ENCODE assay signal across 8 cellular contexts in the genomic region with DNA sequence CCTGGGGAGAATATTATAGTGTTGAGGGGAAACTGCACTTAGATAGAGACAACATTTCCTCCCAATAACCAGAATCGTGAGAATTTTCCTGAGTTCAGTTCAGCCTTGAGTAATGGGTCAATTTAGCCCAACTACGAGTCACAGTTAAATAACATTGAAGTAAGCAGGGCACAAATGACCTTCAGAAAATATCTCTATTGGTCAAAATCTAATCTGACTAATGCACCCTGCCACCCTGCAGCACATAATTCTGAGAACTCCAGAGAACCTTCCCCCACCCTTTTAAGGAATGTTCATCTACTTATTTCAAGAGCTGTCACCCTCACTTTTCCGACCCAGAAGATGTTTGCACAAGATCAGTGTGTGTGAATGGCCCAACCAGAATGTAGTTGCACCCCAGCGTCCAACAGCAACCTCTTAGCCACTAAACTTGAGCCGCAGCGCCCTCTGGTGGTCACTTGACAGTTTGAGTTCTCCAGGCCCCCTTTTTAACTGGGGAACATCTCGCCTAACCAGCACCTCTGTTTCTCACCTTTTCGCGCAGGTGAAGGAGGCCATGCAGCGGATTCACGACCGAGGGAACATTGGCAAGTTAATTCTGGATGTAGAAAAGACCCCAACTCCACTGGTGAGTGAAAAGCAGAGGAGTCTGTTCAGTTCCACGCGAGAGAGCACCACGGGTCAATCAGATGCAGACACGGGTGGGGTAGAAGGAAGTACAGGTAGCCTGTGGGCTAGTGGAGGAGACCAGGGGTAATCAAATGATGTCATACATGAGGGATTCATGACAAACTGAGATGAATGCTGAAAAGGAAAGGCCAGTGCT. TPM values are rescaled to one million over a fixed set of nuclear protein-coding genes. Genes with fewer than 3 reads are reported as not detected.
DNase-seq lines count a peak whose midpoint lies in the region; ATAC-seq and TF ChIP-seq lines count a peak whose summit lies in the region.

No MANE protein-coding gene starts in this region.

- H3K9me3 Mint-ChIP-seq in activated CD4-positive, alpha-beta T cell treated with anti-CD3 and anti-CD28 coated beads, Interleukin-2, amount 10 ng/mL, durations not matched to agents 7 days and 5 days: no peaks in the 10 kb centered on the region

- peaks cover 3% of the 10 kb centered on the region for H3K27me3 Mint-ChIP-seq in activated CD4-positive, alpha-beta T cell treated with anti-CD3 and anti-CD28 coated beads, Interleukin-2, amount 10 ng/mL, durations not matched to agents 7 days and 5 days

- no peak overlapping the region for H3K4me3 ChIP-seq in dorsolateral prefrontal cortex
- H3K4me3 ChIP-seq in lower lobe of right lung: no peak overlapping the region

- CTCF ChIA-PET in activated CD4-positive, alpha-beta T cell treated with anti-CD3 and anti-CD28 coated beads, Interleukin-2, amount 10 ng/mL, durations not matched to agents 7 days and 5 days (lab: Charles Lee): no interaction called here

- TF ChIP-seq CTCF in dorsolateral prefrontal cortex (IDR thresholded peaks at IDR 0.05 in 54 of 56, conservative IDR thresholded peaks at IDR 0.05 in 2 of 56; ENCODE audit: low read depth in 1 of 56, partially characterized antibody in 56 of 56) (peak; percentile 63 to 94 (median 88)), lower lobe of right lung (IDR thresholded peaks at IDR 0.05) (peak; percentile 75)

- H3K36me3 Mint-ChIP-seq in activated CD4-positive, alpha-beta T cell treated with anti-CD3 and anti-CD28 coated beads, Interleukin-2, amount 10 ng/mL, durations not matched to agents 7 days and 5 days (ENCODE audit: low read depth): no peaks in the 10 kb centered on the region

- intact Hi-C loops in dorsolateral prefrontal cortex (cut with DNase I): loop anchor here (1.0 to 10.0 kb wide), 3 partner anchors 294 to 737 kb away; no protein-coding TSS in a partner anchor
- intact Hi-C loops in lower lobe of right lung (cut with DNase I): loop anchor here (5.0 kb wide), 1 partner anchor 294 kb away; no protein-coding TSS in a partner anchor

- POLR2A ChIA-PET in activated CD4-positive, alpha-beta T cell treated with anti-CD3 and anti-CD28 coated beads, Interleukin-2, amount 10 ng/mL, durations not matched to agents 7 days and 5 days (lab: Charles Lee): no interaction called here

- peak; percentile 71 for ATAC-seq in HG02973 (IDR thresholded peaks at IDR 0.05; ENCODE audit: unreplicated experiment)
- ATAC-seq in lower lobe of right lung: peak; percentile 93

- no peaks in the 10 kb centered on the region for H3K4me1 Mint-ChIP-seq in activated CD4-positive, alpha-beta T cell treated with anti-CD3 and anti-CD28 coated beads, Interleukin-2, amount 10 ng/mL, durations not matched to agents 7 days and 5 days

- H3K36me3 ChIP-seq in lower lobe of right lung: no peaks in the 10 kb centered on the region

- H3K9me3 ChIP-seq in lower lobe of right lung: no peaks in the 10 kb centered on the region

- H3K27ac Mint-ChIP-seq in activated CD4-positive, alpha-beta T cell treated with anti-CD3 and anti-CD28 coated beads, Interleukin-2, amount 10 ng/mL, durations not matched to agents 7 days and 5 days: no peak overlapping the region

- peaks cover 0 to 16% (median 0%) of the 10 kb centered on the region in 45 donors for H3K27me3 ChIP-seq in dorsolateral prefrontal cortex
- no peaks in the 10 kb centered on the region for H3K27me3 ChIP-seq in lower lobe of right lung (ENCODE audit: low read depth)

- DNase-seq in NCI-H1417 (lab: John Stamatoyannopoulos, UW) (peak; percentile 66 to 87 (median 74)), NCI-H1417 treated with DMSO at 0.1 percent for 48 hours (lab: John Stamatoyannopoulos, UW) (no peak), NCI-H2196 treated with DMSO at 0.1 percent for 48 hours (lab: John Stamatoyannopoulos, UW; ENCODE audit: unreplicated experiment) (peak; percentile 6), dorsolateral prefrontal cortex (peak; percentile 66 to 89 (median 82)), lower lobe of right lung (peak; percentile 88)
- DNase-seq in activated CD4-positive, alpha-beta T cell treated with anti-CD3 and anti-CD28 coated beads, Interleukin-2, amount 10 ng/mL, durations not matched to agents 7 days and 5 days: peak; percentile 78
- peak; percentile 67 for DNase-seq in stimulated activated CD8-positive, alpha-beta memory T cell treated with anti-CD3 and anti-CD28 coated beads, Interleukin-12 subunit alpha, Interleukin-12 subunit beta, amount 100 ng/mL, for 1 hour (ENCODE audit: low read depth)

- H3K27ac ChIP-seq in dorsolateral prefrontal cortex (no peak overlapping the region), lower lobe of right lung (no peak overlapping the region)

- no peak overlapping the region for H3K4me3 Mint-ChIP-seq in activated CD4-positive, alpha-beta T cell treated with anti-CD3 and anti-CD28 coated beads, Interleukin-2, amount 10 ng/mL, durations not matched to agents 7 days and 5 days

- peaks cover 3% of the 10 kb centered on the region for H3K4me1 ChIP-seq in lower lobe of right lung

RNA-seq across cellular contexts. Expression of gene CLEC3A, which starts 50.8 kb away (rescaled TPM):
- total RNA-seq in activated CD4-positive, alpha-beta T cell treated with anti-CD3 and anti-CD28 coated beads, Interleukin-2, amount 10 ng/mL, durations not matched to agents 7 days and 5 days: not detected
- total RNA-seq in dorsolateral prefrontal cortex (under 1 TPM in 2 of 120 experiments, not detected in 118; 0.19 to 0.32 TPM), lower lobe of right lung (not detected)
